In genomic region chr12:116614194-116614885, GRCh38 we compare ENCODE assay signal across 26 cellular contexts. TPM values are rescaled to one million over a fixed set of nuclear protein-coding genes. Genes with fewer than 3 reads are reported as not detected.
DNase-seq lines count a peak whose midpoint lies in the region; ATAC-seq, FAIRE-seq and TF ChIP-seq lines count a peak whose summit lies in the region.
"Had no signal": no experiment of that assay in that cellular context is flagged by ENCODE, and none has a peak within 500 bp of the region (broad histone marks: within the 10 kb centered on the region; RNA-seq: fewer than 3 reads in every experiment).

No MANE protein-coding gene starts in this region.

- 74% methylated on average over 10 of the region's 10 CpGs for WGBS in A549 (ENCODE audit: missing lambda C conversion rate)
- 18% methylated on average over 10 of the region's 10 CpGs for WGBS in K562 (ENCODE audit: insufficient coverage, low coverage, missing lambda C conversion rate)
- 76% methylated on average over 10 of the region's 10 CpGs for WGBS in prostate gland

- H3K36me3 ChIP-seq in HEK293 (ENCODE audit: control insufficient read depth in 2 of 2, insufficient read depth in 1 of 2, low read length in 2 of 2): no peaks in the 10 kb centered on the region
- H3K36me3 ChIP-seq in K562 (ENCODE audit: control insufficient read depth, insufficient read depth, low read length): no peaks in the 10 kb centered on the region
- no peaks in the 10 kb centered on the region for H3K36me3 ChIP-seq in prostate gland
- H3K36me3 ChIP-seq: BLaER1, SJCRH30 had no signal

- no peaks in the 10 kb centered on the region for H3K9me1 ChIP-seq in K562 (ENCODE audit: control insufficient read depth, insufficient read depth, low read length)

- no peak for FAIRE-seq in A549 (lab: Jason Lieb, UNC)
- peak; percentile 23 for FAIRE-seq in K562 (lab: Jason Lieb, UNC)
- FAIRE-seq: GM12878, GM19239, H54 had no signal

- H3K9me3 ChIP-seq in A549 (peaks cover 9% of the 10 kb centered on the region; the same call in 1 of the 3 replicates), HEK293 (ENCODE audit: control insufficient read depth, insufficient read depth, low read depth, low read length) (no peaks in the 10 kb centered on the region), K562 (replicated peaks; ENCODE audit: control insufficient read depth, insufficient read depth, low read depth, low read length) (no peaks in the 10 kb centered on the region), prostate gland (no peaks in the 10 kb centered on the region)
- H3K9me3 ChIP-seq: SJCRH30 had no signal

- H3K9ac ChIP-seq in K562 (ENCODE audit: insufficient read depth in 1 of 2, low read depth in 2 of 2, low read length in 2 of 2): no peak overlapping the region
- H3K9ac ChIP-seq: BLaER1 had no signal

- TF ChIP-seq RAD21 in A549 (conservative IDR thresholded peaks at IDR 0.05 in 1 of 2, IDR thresholded peaks at IDR 0.05 in 1 of 2): no peak
- no peak for TF ChIP-seq RAD21 in K562 (CRISPR knock-in tag; conservative IDR thresholded peaks at IDR 0.05 in 1 of 2, IDR thresholded peaks at IDR 0.05 in 1 of 2)

- POLR2A ChIA-PET in A549 (lab: Yijun Ruan, JAX): no interaction called here
- POLR2A ChIA-PET in HEK293 (lab: Yijun Ruan, JAX): no interaction called here
- POLR2A ChIA-PET in K562 (lab: Yijun Ruan, JAX): interaction anchor here (0.7 to 1.2 kb wide), 2 partner anchors 11 to 54 kb away, joined by 3 read pairs; no protein-coding TSS in a partner anchor

- TF ChIP-seq EP300 in A549 (IDR thresholded peaks at IDR 0.05) (no peak), K562 (IDR thresholded peaks at IDR 0.05; ENCODE audit: low read length) (no peak)

- no TSS peak for BruUV-seq in K562 (replicated peaks; lab: Mats Ljungman, UMichigan)

- H3K4me3 ChIP-seq in A549: no peak overlapping the region
- H3K4me3 ChIP-seq in HEK293 (ENCODE audit: low read depth, low read length): no peak overlapping the region
- no peak overlapping the region for H3K4me3 ChIP-seq in K562
- no peak overlapping the region for H3K4me3 ChIP-seq in fibroblast of mammary gland (ENCODE audit: control insufficient read depth, low read depth, low read length)
- H3K4me3 ChIP-seq in prostate gland: no peak overlapping the region
- H3K4me3 ChIP-seq: BLaER1, GM12878, PC-9, SJCRH30 had no signal

- H2AFZ ChIP-seq in K562 (ENCODE audit: low read depth, low read length): no peak overlapping the region
- H2AFZ ChIP-seq: PC-9 had no signal

- no peaks in the 10 kb centered on the region for H3K79me2 ChIP-seq in K562 (ENCODE audit: control insufficient read depth, insufficient read depth, low read length)

- no peak overlapping the region for H3K4me2 ChIP-seq in A549
- no peak overlapping the region for H3K4me2 ChIP-seq in K562 (ENCODE audit: insufficient read depth, low read length)
- H3K4me2 ChIP-seq: BLaER1, PC-9 had no signal

- no peak for TF ChIP-seq CTCF in A549 (IDR thresholded peaks at IDR 0.05)
- TF ChIP-seq CTCF in HEK293 (tag by site-specific recombination; IDR thresholded peaks at IDR 0.05): no peak
- TF ChIP-seq CTCF in K562 (IDR thresholded peaks at IDR 0.05 in 2 of 3, conservative IDR thresholded peaks at IDR 0.05 in 1 of 3; ENCODE audit: insufficient read depth in 2 of 3, low read depth in 1 of 3, low read length in 3 of 3): no peak
- no peak for TF ChIP-seq CTCF in fibroblast of mammary gland (conservative IDR thresholded peaks at IDR 0.05; ENCODE audit: control insufficient read depth, insufficient read depth, low read depth, low read length)
- no peak for TF ChIP-seq CTCF in prostate gland (IDR thresholded peaks at IDR 0.05)

- H3K27ac ChIP-seq in A549 (no peak overlapping the region), HEK293 (ENCODE audit: extremely low read depth, low read depth, low read length) (no peak overlapping the region), K562 (ENCODE audit: extremely low read depth, low read depth, low read length) (no peak overlapping the region), prostate gland (no peak overlapping the region)
- H3K27ac ChIP-seq: BLaER1, PC-9, SJCRH30 had no signal

- H3K4me1 ChIP-seq in A549 (0 out of 3 replicates have a peak, but pooled peaks cover 12% of the 10 kb centered on the region), HEK293 (ENCODE audit: control insufficient read depth, insufficient read depth, low read length) (no peaks in the 10 kb centered on the region), K562 (replicated peaks in 1 of 2; ENCODE audit: control insufficient read depth in 2 of 2, insufficient read depth in 2 of 2, low read length in 2 of 2) (peaks cover 0 to 6% of the 10 kb centered on the region in 2 experiments; a peak in 1 of 5 replicates), prostate gland (replicated peaks) (peaks cover 4% of the 10 kb centered on the region)
- H3K4me1 ChIP-seq: SJCRH30 had no signal

- DNase-seq in A549 (ENCODE audit: low read depth in 1 of 2, low spot score in 1 of 2) (no peak), K562 (ENCODE audit: extremely low read depth in 1 of 4, low spot score in 3 of 4) (no peak), fibroblast of mammary gland (ENCODE audit: low read depth) (peak; percentile 32), prostate gland (ENCODE audit: low spot score) (no peak), ACHN (no peak)
- DNase-seq: 8988T; CD4-positive, CD25-positive, alpha-beta regulatory T cell; DMS153; GDM1; NCI-H1048; NCI-H187; NCI-H2081 treated with DMSO at 0.1 percent for 48 hours; NCI-H2171; NCI-H524 treated with DMSO at 0.1 percent for 48 hours; NK-92 treated with Interleukin-12 subunit alpha and Interleukin-12 subunit beta, amount 100 ng/mL, for 24 hours; PC-9; SJCRH30; T-cell had no signal

- H3K27me3 ChIP-seq in K562 (ENCODE audit: control insufficient read depth in 2 of 2, insufficient read depth in 2 of 2, low read length in 2 of 2) (no peaks in the 10 kb centered on the region; a peak in 1 of 5 replicates), prostate gland (replicated peaks; ENCODE audit: insufficient read depth) (no peaks in the 10 kb centered on the region)
- H3K27me3 ChIP-seq: BLaER1, SJCRH30 had no signal

- TF ChIP-seq POLR2A in A549 (IDR thresholded peaks at IDR 0.05; ENCODE audit: low read length): no peak
- no peak for TF ChIP-seq POLR2A in K562 (conservative IDR thresholded peaks at IDR 0.05)
- TF ChIP-seq POLR2A in prostate gland (IDR thresholded peaks at IDR 0.05): no peak

- H4K20me1 ChIP-seq in K562 (replicated peaks; ENCODE audit: control insufficient read depth, insufficient read depth, low read length): no peaks in the 10 kb centered on the region
- H4K20me1 ChIP-seq: BLaER1 had no signal

- CTCF ChIA-PET in A549 (lab: Yijun Ruan, JAX) (interaction anchor here (0.6 to 2.0 kb wide), 5 partner anchors 11 to 93 kb away, joined by 3 to 9 read pairs (median 4); no protein-coding TSS in a partner anchor), HEK293 (lab: Yijun Ruan, JAX) (interaction anchor here (0.6 to 1.1 kb wide), 3 partner anchors 10 to 104 kb away, joined by 3 to 4 read pairs (median 3); no protein-coding TSS in a partner anchor), K562 (lab: Yijun Ruan, JAX; ENCODE audit: low intra/inter-chr PET ratio) (no interaction called here)

- intact Hi-C loops in K562 (cut with micrococcal nuclease) (no loop called here), prostate gland (cut with DNase I) (no loop called here)

- no peak for ATAC-seq in A549
- ATAC-seq in K562: no peak
- ATAC-seq in HG03342 (IDR thresholded peaks at IDR 0.05; ENCODE audit: unreplicated experiment): no peak
- no peak for ATAC-seq in GM18861 (IDR thresholded peaks at IDR 0.05; ENCODE audit: unreplicated experiment)
- ATAC-seq: GM12878, Right ventricle myocardium inferior, T-cell had no signal

- in situ Hi-C loops in K562 (cut with MboI): no loop called here
- in situ Hi-C loops in ACHN (cut with HindIII; ENCODE audit: low pct_ligation_motif_present, low pct_unique_long_range_greater_than_20kb, low sequenced_read_pairs): no loop called here

TF ChIP-seq in HEK293, 187 proteins besides CTCF, POLR2A, EP300 and RAD21 (continues in another document):
- TF ChIP-seq ZNF2 (tag by site-specific recombination; IDR thresholded peaks at IDR 0.05) (no peak), ZNF596 (tag by site-specific recombination; IDR thresholded peaks at IDR 0.05) (no peak)

TF ChIP-seq in K562, 482 proteins besides CTCF, POLR2A, EP300 and RAD21 (continues in another document):
- TF ChIP-seq SMARCA5 (IDR thresholded peaks at IDR 0.05): peak; percentile 56; the same call in 1 of the 2 replicates
- TF ChIP-seq, protein P1, sequence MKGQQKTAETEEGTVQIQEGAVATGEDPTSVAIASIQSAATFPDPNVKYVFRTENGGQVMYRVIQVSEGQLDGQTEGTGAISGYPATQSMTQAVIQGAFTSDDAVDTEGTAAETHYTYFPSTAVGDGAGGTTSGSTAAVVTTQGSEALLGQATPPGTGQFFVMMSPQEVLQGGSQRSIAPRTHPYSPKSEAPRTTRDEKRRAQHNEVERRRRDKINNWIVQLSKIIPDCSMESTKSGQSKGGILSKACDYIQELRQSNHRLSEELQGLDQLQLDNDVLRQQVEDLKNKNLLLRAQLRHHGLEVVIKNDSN (CRISPR knock-in tag; IDR thresholded peaks at IDR 0.05): no peak
- TF ChIP-seq ZBED1 (IDR thresholded peaks at IDR 0.05): no peak

RNA-seq across cellular contexts. Expression of gene MAP1LC3B2, which starts 55.2 kb away (rescaled TPM):
- polyA plus RNA-seq in A549 (2011; rRNA removed): 2.8 and 6.7 TPM in 2 replicates
- 0.50 and 0.57 TPM in 2 replicates for polyA plus RNA-seq in A549 (2012; cell fraction: cytosol; rRNA removed)
- polyA plus RNA-seq in A549 (2012; cell fraction: nucleus; rRNA removed): 0.56 and 0.61 TPM in 2 replicates
- polyA plus RNA-seq in A549 (2017; fragmentation: RNase III; extraction: RNeasy Plus Mini Kit Qiagen cat#74134 plus additional on column Dnase treatment): 1.4 to 2.9 TPM (median 2.1 TPM) in 3 replicates
- 2.8 TPM in 2 replicates for polyA minus RNA-seq in A549 (2011; rRNA and poly(A)+ RNA removed)
- 2.1 and 3.8 TPM in 2 replicates for total RNA-seq in K562 (2011; cell fraction: chromatin; rRNA removed; ENCODE audit: low replicate concordance)
- 1.3 and 1.7 TPM in 2 replicates for total RNA-seq in K562 (2011; cell fraction: nucleolus; rRNA removed)
- 2.2 and 4.4 TPM in 2 replicates for total RNA-seq in K562 (2011; cell fraction: nucleoplasm; rRNA removed)
- not detected in 2 replicates for total RNA-seq in K562 (2014; rRNA removed)
- 0.76 and 0.96 TPM in 2 replicates for total RNA-seq in K562 (2014; rRNA removed; fragmentation: Illumina TruSeq; extraction: Trizol)
- 0.53 TPM in 1 of 2 replicates, not detected in the other for total RNA-seq in K562 (2015; rRNA removed; fragmentation: Illumina TruSeq; extraction: Trizol)
- total RNA-seq in K562 (2021): 1.7 and 2.0 TPM in 2 replicates
- polyA plus RNA-seq in K562 (2011; rRNA removed): 2.8 and 4.0 TPM in 2 replicates
- 0.18 and 0.71 TPM in 2 replicates for polyA plus RNA-seq in K562 (2011; cell fraction: cytosol; rRNA removed)
- 2.7 and 4.3 TPM in 2 replicates for polyA plus RNA-seq in K562 (2011; cell fraction: nucleus; rRNA removed)
- polyA plus RNA-seq in K562 (2012): 2.8 and 6.9 TPM in 2 replicates
- polyA plus RNA-seq in K562 (2014; fragmentation: Illumina TruSeq; extraction: Trizol): 0.80 and 1.5 TPM in 2 replicates
- polyA plus RNA-seq in K562 (2014; fragmentation: Nextera tagmentation; extraction: Ambion mirVana): under 1 TPM; 0.55 to 0.63 TPM
- 0.53 and 1.4 TPM in 2 replicates for polyA plus RNA-seq in K562 (2014; rRNA removed)
- 1.8 and 2.2 TPM in 2 replicates for polyA minus RNA-seq in K562 (2011; rRNA and poly(A)+ RNA removed)
- not detected in 2 replicates for polyA minus RNA-seq in K562 (2011; cell fraction: cytosol; rRNA and poly(A)+ RNA removed)
- not detected in 2 replicates for polyA minus RNA-seq in K562 (2011; cell fraction: nucleus; rRNA and poly(A)+ RNA removed)
- 1 to 10 TPM in 1 of 2 donors, not detected in 1; 1.6 TPM for total RNA-seq in prostate gland
- total RNA-seq: GM12878, SJCRH30 had no signal
